In the genomic region with DNA sequence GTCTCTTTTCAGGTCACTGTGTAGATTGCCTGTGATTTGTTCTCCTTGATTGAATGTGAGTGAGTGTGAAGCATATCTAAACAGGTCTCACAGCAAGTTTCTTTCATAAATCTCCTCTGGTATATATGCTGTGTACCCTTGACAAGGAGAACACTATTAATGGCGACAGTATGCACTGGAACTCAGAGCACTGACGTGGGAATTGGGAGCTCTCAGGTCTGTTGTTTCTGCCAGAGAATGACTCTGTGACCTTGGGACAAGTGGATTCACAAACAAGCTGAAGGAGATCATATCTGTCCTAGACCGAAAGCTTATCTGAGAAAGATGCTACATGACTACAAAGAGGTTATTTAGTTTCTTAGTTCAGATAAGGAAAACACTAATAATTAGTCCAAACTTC, we compare ENCODE assay signal across 23 cellular contexts.
DNase-seq lines count a peak whose midpoint lies in the region; ATAC-seq and TF ChIP-seq lines count a peak whose summit lies in the region.
"Had no signal": no experiment of that assay in that cellular context is flagged by ENCODE, and none has a peak within 500 bp of the region (broad histone marks: within the 10 kb centered on the region; RNA-seq: fewer than 3 reads in every experiment).

No MANE protein-coding gene starts in this region.

- H2BK120ac ChIP-seq in mesenchymal stem cell (ENCODE audit: low read depth, low read length): no peak overlapping the region

- TF ChIP-seq CTCF in adrenal gland (IDR thresholded peaks at IDR 0.05) (no peak), testis (IDR thresholded peaks at IDR 0.05) (no peak)

- WGBS in right cardiac atrium: 63% methylated on average over 3 of the region's 3 CpGs
- WGBS in adrenal gland, 4 donors: 33 to 52% (median 47%) methylated on average over 3 of the region's 3 CpGs
- WGBS in mesenchymal stem cell: 78% methylated on average over 2 of the region's 3 CpGs
- WGBS in testis, 2 donors: 34 to 54% methylated on average over 3 of the region's 3 CpGs

- no peak overlapping the region for H2AFZ ChIP-seq in mesenchymal stem cell (ENCODE audit: low read depth, low read length)
- H2AFZ ChIP-seq: GM23248 had no signal

- no peak overlapping the region for H3K18ac ChIP-seq in mesenchymal stem cell (ENCODE audit: low read depth in 1 of 2, low read length in 2 of 2)

- peaks cover 2% of the 10 kb centered on the region for H3K4me1 ChIP-seq in right cardiac atrium (ENCODE audit: control insufficient read depth, insufficient read depth, low read length)
- H3K4me1 ChIP-seq in adrenal gland (replicated peaks in 1 of 2): peaks cover 14 to 26% of the 10 kb centered on the region in 2 donors
- no peaks in the 10 kb centered on the region for H3K4me1 ChIP-seq in mesenchymal stem cell (ENCODE audit: control insufficient read depth, insufficient read depth, low read depth, low read length)
- H3K4me1 ChIP-seq in testis: peaks cover 17% of the 10 kb centered on the region
- H3K4me1 ChIP-seq: A549, BE2C had no signal

- no peak overlapping the region for H2BK12ac ChIP-seq in mesenchymal stem cell (ENCODE audit: low read length in 2 of 2)

- no peak overlapping the region for H3K23ac ChIP-seq in mesenchymal stem cell (ENCODE audit: low read length in 2 of 2)

- H3K4me2 ChIP-seq in mesenchymal stem cell (ENCODE audit: low read length, poor library complexity, severe bottlenecking): no peak overlapping the region
- H3K4me2 ChIP-seq: A549 had no signal

- H2AK5ac ChIP-seq in mesenchymal stem cell (ENCODE audit: low read length, severe bottlenecking): no peak overlapping the region

- H3K36me3 ChIP-seq in adrenal gland (replicated peaks in 1 of 2) (no peaks in the 10 kb centered on the region), mesenchymal stem cell (ENCODE audit: control insufficient read depth in 1 of 2, insufficient read depth in 2 of 2, low read depth in 1 of 2, low read length in 2 of 2) (no peaks in the 10 kb centered on the region), testis (ENCODE audit: low read depth, missing control alignments) (no peaks in the 10 kb centered on the region)
- H3K36me3 ChIP-seq: BE2C had no signal

- no peaks in the 10 kb centered on the region for H3K27me3 ChIP-seq in right cardiac atrium (ENCODE audit: control insufficient read depth, insufficient read depth)
- H3K27me3 ChIP-seq in adrenal gland: no peaks in the 10 kb centered on the region
- H3K27me3 ChIP-seq in mesenchymal stem cell (ENCODE audit: control insufficient read depth in 1 of 2, insufficient read depth in 1 of 2, low read length in 2 of 2): no peaks in the 10 kb centered on the region
- no peaks in the 10 kb centered on the region for H3K27me3 ChIP-seq in testis
- H3K27me3 ChIP-seq: BE2C; BLaER1 treated with 17β-estradiol and CSF1 and Interleukin-3, amounts not matched to agents 10 nM and 100 nM had no signal

- H3K27ac ChIP-seq in right cardiac atrium (ENCODE audit: low read length): no peak overlapping the region
- peak overlapping the region in 3 of 5 donors; percentile 40 to 65 (median 55) for H3K27ac ChIP-seq in adrenal gland
- H3K27ac ChIP-seq in mesenchymal stem cell (ENCODE audit: low read length, poor library complexity, severe bottlenecking): no peak overlapping the region
- H3K27ac ChIP-seq in testis: peak overlapping the region in 1 of 2 donors; percentile 10
- H3K27ac ChIP-seq: A549, GM23248 had no signal

- no peak overlapping the region for H3K14ac ChIP-seq in mesenchymal stem cell (ENCODE audit: low read length in 2 of 2)

- ATAC-seq in Right ventricle myocardium superior (ENCODE audit: poor library complexity) (peak; percentile 71), right cardiac atrium (no peak), HG02588 (IDR thresholded peaks at IDR 0.05; ENCODE audit: unreplicated experiment) (no peak), HG02852 (IDR thresholded peaks at IDR 0.05; ENCODE audit: unreplicated experiment) (no peak)
- ATAC-seq: A549, GM12878 had no signal

- H3K4ac ChIP-seq in mesenchymal stem cell (ENCODE audit: low read depth in 1 of 2, low read length in 2 of 2): no peak overlapping the region

- H3K79me1 ChIP-seq in mesenchymal stem cell (replicated peaks; ENCODE audit: low read length, poor library complexity, severe bottlenecking): peaks cover 22% of the 10 kb centered on the region

- no peaks in the 10 kb centered on the region for H3K9me3 ChIP-seq in right cardiac atrium (ENCODE audit: control insufficient read depth, low read length)
- no peaks in the 10 kb centered on the region for H3K9me3 ChIP-seq in adrenal gland (replicated peaks in 1 of 3)
- H3K9me3 ChIP-seq in mesenchymal stem cell (ENCODE audit: control insufficient read depth, low read length): no peaks in the 10 kb centered on the region
- no peaks in the 10 kb centered on the region for H3K9me3 ChIP-seq in testis
- H3K9me3 ChIP-seq: A549, BE2C had no signal

- H3K4me3 ChIP-seq in right cardiac atrium (ENCODE audit: low read length) (no peak overlapping the region), adrenal gland (no peak overlapping the region), mesenchymal stem cell (ENCODE audit: insufficient read depth in 1 of 2, low read depth in 1 of 2, low read length in 2 of 2) (no peak overlapping the region), testis (no peak overlapping the region)
- H3K4me3 ChIP-seq: A549; BLaER1 treated with 17β-estradiol and CSF1 and Interleukin-3, amounts not matched to agents 10 nM and 100 nM; GM12878; GM23248 had no signal

- no peak overlapping the region for H4K8ac ChIP-seq in mesenchymal stem cell (ENCODE audit: low read length)

- DNase-seq in Right ventricle myocardium superior: no peak
- no peak for DNase-seq in right cardiac atrium
- DNase-seq in adrenal gland: peak in 4 of 7 donors; percentile 35 to 62 (median 44)
- DNase-seq in mesenchymal stem cell: peak; percentile 31
- DNase-seq in testis: peak; percentile 71
- DNase-seq: 8988T; ACHN; AML-193; BE2C; CD4-positive, alpha-beta T cell; CD8-positive, alpha-beta memory T cell; DMS 273 treated with DMSO at 0.1 percent for 48 hours; DMS79; EL; GDM1; GM23248; H7; HCEC 1CT had no signal

- H2BK15ac ChIP-seq in mesenchymal stem cell (ENCODE audit: low read depth, poor library complexity, severe bottlenecking): no peak overlapping the region

- intact Hi-C loops in Right ventricle myocardium superior (cut with DNase I) (no loop called here), right cardiac atrium (cut with DNase I) (loop anchor here in 1 of 4 donors (2.0 kb wide), 1 partner anchor 51 kb away; no protein-coding TSS in a partner anchor), adrenal gland (cut with DNase I) (no loop called here), testis (cut with DNase I; ENCODE audit: low total_unique reads) (no loop called here)

- no peak overlapping the region for H4K91ac ChIP-seq in mesenchymal stem cell (ENCODE audit: low read length)

- TF ChIP-seq POLR2A in adrenal gland (IDR thresholded peaks at IDR 0.05) (no peak), testis (IDR thresholded peaks at IDR 0.05) (no peak)

- H2BK5ac ChIP-seq in mesenchymal stem cell (ENCODE audit: low read depth, low read length, poor library complexity, severe bottlenecking): no peak overlapping the region

- no peak overlapping the region for H3K9ac ChIP-seq in mesenchymal stem cell (ENCODE audit: low read length)
- H3K9ac ChIP-seq: BLaER1 treated with 17β-estradiol and CSF1 and Interleukin-3, amounts not matched to agents 10 nM and 100 nM; GM23248 had no signal

Comparison
In these comparisons a context has a peak if more than half of its experiments do, and no peak if none do; other contexts are left out.
1. DNase-seq: peak in adrenal gland (4 of 7), mesenchymal stem cell (single experiment) and testis (single experiment); none in Right ventricle myocardium superior (single experiment) and right cardiac atrium (0 of 3).
2. H3K27ac ChIP-seq: peak in adrenal gland (3 of 5); none in right cardiac atrium (single experiment) and mesenchymal stem cell (single experiment).